10 cellular contexts compared by ENCODE assay signal in genomic region chr5:78886650-78887230, GRCh38.
DNase-seq lines count a peak whose midpoint lies in the region; ATAC-seq, FAIRE-seq and TF ChIP-seq lines count a peak whose summit lies in the region.
"Had no signal": no experiment of that assay in that cellular context is flagged by ENCODE, and none has a peak within 500 bp of the region (broad histone marks: within the 10 kb centered on the region; RNA-seq: fewer than 3 reads in every experiment).

No MANE protein-coding gene starts in this region.

- TF ChIP-seq POLR2A in sigmoid colon (IDR thresholded peaks at IDR 0.05) = no peak

- TF ChIP-seq CTCF in CD14-positive monocyte (IDR thresholded peaks at IDR 0.05) (peak; percentile 79), H9 (conservative IDR thresholded peaks at IDR 0.05) (peak; percentile 78), astrocyte (IDR thresholded peaks at IDR 0.05; ENCODE audit: insufficient read depth, low read depth, low read length) (peak; percentile 57), lower lobe of right lung (IDR thresholded peaks at IDR 0.05) (peak; percentile 59), sigmoid colon (IDR thresholded peaks at IDR 0.05) (peak in 2 of 4 experiments; percentile 14 to 42)

- H3K4me1 ChIP-seq in H9 (ENCODE audit: insufficient read depth, low read length) = no peaks in the 10 kb centered on the region; the same call in 1 of the 2 replicates
- H3K4me1 ChIP-seq in astrocyte (ENCODE audit: insufficient read depth, low read length) = no peaks in the 10 kb centered on the region
- H3K4me1 ChIP-seq in lower lobe of right lung = no peaks in the 10 kb centered on the region
- peaks cover 0 to 27% (median 17%) of the 10 kb centered on the region in 4 donors for H3K4me1 ChIP-seq in sigmoid colon

- H4K5ac ChIP-seq in H9 (ENCODE audit: insufficient read length, low read depth, low read length) = no peak overlapping the region

- no peak overlapping the region for H4K8ac ChIP-seq in H9 (replicated peaks; ENCODE audit: insufficient read length, low read depth, low read length)

- H3K36me3 ChIP-seq in astrocyte (ENCODE audit: insufficient read depth, low read length) = no peaks in the 10 kb centered on the region
- no peaks in the 10 kb centered on the region for H3K36me3 ChIP-seq in lower lobe of right lung
- H3K36me3 ChIP-seq in sigmoid colon = no peaks in the 10 kb centered on the region

- H3K27ac Mint-ChIP-seq in CD14-positive monocyte (peak overlapping the region in 2 of 7 donors; percentile 65 to 69), H9 (no peak overlapping the region), astrocyte (ENCODE audit: unreplicated experiment) (no peak overlapping the region)

- H3K4me2 ChIP-seq in H9 (ENCODE audit: insufficient read depth, insufficient read length, low read length) (no peak overlapping the region), astrocyte (ENCODE audit: low read length) (no peak overlapping the region)

- H3K4me1 Mint-ChIP-seq in CD14-positive monocyte = peaks cover 16% of the 10 kb centered on the region
- peaks cover 3 to 4% of the 10 kb centered on the region in 2 experiments; a peak in 2 of 4 replicates for H3K4me1 Mint-ChIP-seq in H9
- peaks cover 12% of the 10 kb centered on the region for H3K4me1 Mint-ChIP-seq in astrocyte (ENCODE audit: low read depth, unreplicated experiment)

- H3K9ac ChIP-seq in H9 (ENCODE audit: extremely low read depth, insufficient read length, low read length) = no peak overlapping the region
- no peak overlapping the region for H3K9ac ChIP-seq in astrocyte (ENCODE audit: low read length)

- H3K4me3 ChIP-seq in astrocyte (ENCODE audit: insufficient read depth, low read depth, low read length) (no peak overlapping the region), lower lobe of right lung (no peak overlapping the region), sigmoid colon (no peak overlapping the region)

- no CpG with 5 or more reads among the region's 2 CpGs for WGBS in H9 (ENCODE audit: extremely low coverage, insufficient read length, low lambda C conversion rate)
- 85 to 90% methylated on average over 2 of the region's 2 CpGs for WGBS in sigmoid colon, 2 donors

- no peak overlapping the region for H2BK15ac ChIP-seq in H9 (ENCODE audit: low read depth, low read length)

- no peaks in the 10 kb centered on the region for H3K27me3 ChIP-seq in H9 (ENCODE audit: insufficient read depth, low read length)
- no peaks in the 10 kb centered on the region for H3K27me3 ChIP-seq in astrocyte (ENCODE audit: insufficient read depth, low read length)
- H3K27me3 ChIP-seq in lower lobe of right lung (ENCODE audit: low read depth) = no peaks in the 10 kb centered on the region
- H3K27me3 ChIP-seq in sigmoid colon = no peaks in the 10 kb centered on the region

- no peaks in the 10 kb centered on the region for H3K23me2 ChIP-seq in H9 (ENCODE audit: insufficient read length, low read depth, low read length, poor library complexity, severe bottlenecking)

- no peak overlapping the region for H3K23ac ChIP-seq in H9 (ENCODE audit: insufficient read length, low read depth, low read length)

- H2BK12ac ChIP-seq in H9 (ENCODE audit: insufficient read length, low read depth, low read length) = no peak overlapping the region

- no peak overlapping the region for H2AK5ac ChIP-seq in H9 (ENCODE audit: insufficient read length, low read length)

- no peak overlapping the region for H2AFZ ChIP-seq in H9 (ENCODE audit: low read length)
- no peak overlapping the region for H2AFZ ChIP-seq in astrocyte (ENCODE audit: low read depth, low read length)

- H2BK20ac ChIP-seq in H9 (ENCODE audit: low read depth, low read length, poor library complexity, severe bottlenecking) = no peak overlapping the region

- no peaks in the 10 kb centered on the region for H3K79me2 ChIP-seq in H9 (ENCODE audit: insufficient read depth, low read length)
- H3K79me2 ChIP-seq in astrocyte (ENCODE audit: insufficient read depth, low read length) = no peaks in the 10 kb centered on the region

- FAIRE-seq in astrocyte (lab: Jason Lieb, UNC) = no peak

- H4K91ac ChIP-seq in H9 (ENCODE audit: insufficient read length, low read depth, low read length) = no peak overlapping the region

- peaks cover 29 to 38% of the 10 kb centered on the region in 2 donors for H3K36me3 Mint-ChIP-seq in CD14-positive monocyte
- 0 out of 7 replicates have a peak, but pooled peaks cover 0 to 1% (median 0%) of the 10 kb centered on the region in 3 experiments for H3K36me3 Mint-ChIP-seq in H9 (ENCODE audit: insufficient read depth in 1 of 3, low read depth in 3 of 3)
- H3K36me3 Mint-ChIP-seq in astrocyte (ENCODE audit: low read depth, unreplicated experiment) = no peaks in the 10 kb centered on the region

- intact Hi-C loops in CD14-positive monocyte (cut with micrococcal nuclease) = no loop called here
- intact Hi-C loops in lower lobe of right lung (cut with DNase I) = no loop called here
- intact Hi-C loops in sigmoid colon (cut with DNase I) = loop anchor here (5.0 kb wide), 1 partner anchor 54 kb away; no protein-coding TSS in a partner anchor

- H3K27me3 Mint-ChIP-seq in CD14-positive monocyte (ENCODE audit: low read depth in 3 of 3) = no peaks in the 10 kb centered on the region
- no peaks in the 10 kb centered on the region for H3K27me3 Mint-ChIP-seq in H9 (ENCODE audit: low read depth)
- H3K27me3 Mint-ChIP-seq in astrocyte (ENCODE audit: low read depth, unreplicated experiment) = no peaks in the 10 kb centered on the region
- H3K27me3 Mint-ChIP-seq: activated CD4-positive, alpha-beta T cell treated with anti-CD3 and anti-CD28 coated beads, Interleukin-2, amount 10 ng/mL, durations not matched to agents 7 days and 5 days had no signal

- no peak overlapping the region for H3K4me3 Mint-ChIP-seq in CD14-positive monocyte
- H3K4me3 Mint-ChIP-seq in H9 = no peak overlapping the region; a peak in 1 of 5 replicates
- no peak overlapping the region for H3K4me3 Mint-ChIP-seq in astrocyte (ENCODE audit: unreplicated experiment)
- H3K4me3 Mint-ChIP-seq: activated CD4-positive, alpha-beta T cell treated with anti-CD3 and anti-CD28 coated beads, Interleukin-2, amount 10 ng/mL, durations not matched to agents 7 days and 5 days had no signal

- no peak for TF ChIP-seq EP300 in sigmoid colon (IDR thresholded peaks at IDR 0.05)

- H3K56ac ChIP-seq in H9 (ENCODE audit: insufficient read length, low read depth, low read length) = no peak overlapping the region

- DNase-seq in CD14-positive monocyte (ENCODE audit: low spot score) (no peak), H9 (no peak), astrocyte (ENCODE audit: low read depth) (no peak), lower lobe of right lung (no peak), sigmoid colon (no peak), NCI-H524 (lab: John Stamatoyannopoulos, UW) (no peak)
- no peak for DNase-seq in stimulated activated CD4-positive, alpha-beta T cell treated with anti-CD3 and anti-CD28 coated beads, Interleukin-2, amount 100 ng/mL, for 48 hours
- DNase-seq: activated CD4-positive, alpha-beta T cell treated with anti-CD3 and anti-CD28 coated beads, Interleukin-2, amount 10 ng/mL, durations not matched to agents 7 days and 5 days had no signal

- H4K20me1 ChIP-seq in H9 (ENCODE audit: control insufficient read depth, insufficient read depth, insufficient read length) (no peaks in the 10 kb centered on the region), astrocyte (ENCODE audit: insufficient read depth, low read length) (no peaks in the 10 kb centered on the region)

- no peak overlapping the region for H2BK120ac ChIP-seq in H9 (ENCODE audit: low read depth, low read length, poor library complexity, severe bottlenecking)

- ATAC-seq in lower lobe of right lung (no peak), HG03520 (IDR thresholded peaks at IDR 0.05; ENCODE audit: unreplicated experiment) (no peak)

- H3K9me3 Mint-ChIP-seq in CD14-positive monocyte (no peaks in the 10 kb centered on the region), H9 (no peaks in the 10 kb centered on the region), astrocyte (ENCODE audit: unreplicated experiment) (no peaks in the 10 kb centered on the region)
- H3K9me3 Mint-ChIP-seq: activated CD4-positive, alpha-beta T cell treated with anti-CD3 and anti-CD28 coated beads, Interleukin-2, amount 10 ng/mL, durations not matched to agents 7 days and 5 days had no signal

- H3T11ph ChIP-seq in H9 (ENCODE audit: low read length) = no peak overlapping the region

- no peak overlapping the region for H3K14ac ChIP-seq in H9 (ENCODE audit: insufficient read depth, low read length)

- no peak overlapping the region for H3K4ac ChIP-seq in H9 (ENCODE audit: low read depth, low read length)

- H2BK5ac ChIP-seq in H9 (ENCODE audit: insufficient read length, low read length) = no peak overlapping the region

- H3K27ac ChIP-seq in H9 (ENCODE audit: insufficient read length, low read depth, low read length) = no peak overlapping the region
- H3K27ac ChIP-seq in astrocyte (ENCODE audit: low read depth, low read length) = no peak overlapping the region
- no peak overlapping the region for H3K27ac ChIP-seq in lower lobe of right lung
- H3K27ac ChIP-seq in sigmoid colon = no peak overlapping the region
- H3K27ac ChIP-seq: epithelial cell of prostate had no signal

- H3K9me3 ChIP-seq in H9 (ENCODE audit: control insufficient read depth, low read depth, low read length) (no peaks in the 10 kb centered on the region), astrocyte (ENCODE audit: insufficient read depth, low read depth, low read length) (no peaks in the 10 kb centered on the region), lower lobe of right lung (no peaks in the 10 kb centered on the region), sigmoid colon (no peaks in the 10 kb centered on the region)

- no peak overlapping the region for H3K18ac ChIP-seq in H9 (ENCODE audit: insufficient read length, low read depth, low read length)

- H3K79me1 ChIP-seq in H9 (ENCODE audit: insufficient read depth, low read depth, low read length, poor library complexity, severe bottlenecking) = no peaks in the 10 kb centered on the region
